Comparison of ENCODE assay signal across 9 cellular contexts in genomic region chr22:40857309-40857851, GRCh38. TPM values are rescaled to one million over a fixed set of nuclear protein-coding genes. Genes with fewer than 3 reads are reported as not detected.
DNase-seq lines count a peak whose midpoint lies in the region; ATAC-seq, FAIRE-seq and TF ChIP-seq lines count a peak whose summit lies in the region.
"Had no signal": no experiment of that assay in that cellular context is flagged by ENCODE, and none has a peak within 500 bp of the region (broad histone marks: within the 10 kb centered on the region; RNA-seq: fewer than 3 reads in every experiment).

No MANE protein-coding gene starts in this region.

- no peak for TF ChIP-seq CTCF in cardiac fibroblast (IDR thresholded peaks at IDR 0.05; ENCODE audit: low read depth, low read length)
- TF ChIP-seq CTCF in mucosa of descending colon (IDR thresholded peaks at IDR 0.05): no peak

- peak overlapping the region; percentile 97 for H3K27ac ChIP-seq in ACC112 (ENCODE audit: low read depth, low read length)
- H3K27ac ChIP-seq in HUES48 (ENCODE audit: low read depth, low read length): peak overlapping the region; percentile 97

- 0 out of 2 replicates have a peak, but pooled peaks cover 2% of the 10 kb centered on the region for H3K36me3 ChIP-seq in ACC112 (ENCODE audit: insufficient read depth, low read length)
- H3K36me3 ChIP-seq in HUES48 (ENCODE audit: control insufficient read depth, insufficient read depth, low read length): peaks cover 34% of the 10 kb centered on the region
- no peaks in the 10 kb centered on the region for H3K36me3 ChIP-seq in mucosa of descending colon (ENCODE audit: low read depth)

- H3K4me3 ChIP-seq in ACC112 (ENCODE audit: low read depth, low read length) (peak overlapping the region; percentile 90), HUES48 (ENCODE audit: low read depth, low read length) (peak overlapping the region; percentile 91), cardiac fibroblast (replicated peaks in 1 of 2; ENCODE audit: low read depth in 2 of 2, low read length in 2 of 2) (peak overlapping the region; percentile 96 to 97), mucosa of descending colon (peak overlapping the region; percentile 86)

- peaks cover 88% of the 10 kb centered on the region for H3K79me2 ChIP-seq in ACC112 (ENCODE audit: control insufficient read depth, insufficient read depth, low read length, unreplicated experiment)

- H3K9me3 ChIP-seq in HUES48 (ENCODE audit: control insufficient read depth, insufficient read depth, low read length): no peaks in the 10 kb centered on the region
- no peaks in the 10 kb centered on the region for H3K9me3 ChIP-seq in mucosa of descending colon

- ATAC-seq in mucosa of descending colon: no peak

- DNase-seq in cardiac fibroblast (ENCODE audit: low read depth in 2 of 2) (peak; percentile 19 to 20), mucosa of descending colon (no peak), NCI-H748 (lab: John Stamatoyannopoulos, UW; ENCODE audit: unreplicated experiment) (no peak), HTR-8/SVneo (ENCODE audit: insufficient read length, low spot score) (no peak), DMS79 treated with DMSO at 0.1 percent for 48 hours (lab: John Stamatoyannopoulos, UW) (no peak)
- no peak for DNase-seq in activated CD8-positive, alpha-beta memory T cell treated with anti-CD3 and anti-CD28 coated beads for 24 hours

- intact Hi-C loops in mucosa of descending colon (cut with DNase I, micrococcal nuclease): no loop called here

- no peaks in the 10 kb centered on the region for H3K27me3 ChIP-seq in ACC112 (ENCODE audit: insufficient read depth, low read length)
- no peaks in the 10 kb centered on the region for H3K27me3 ChIP-seq in HUES48 (ENCODE audit: control insufficient read depth, insufficient read depth, low read length)

- peak overlapping the region; percentile 91 for H3K9ac ChIP-seq in HUES48 (ENCODE audit: low read depth, low read length)

- peaks cover 20% of the 10 kb centered on the region for H3K4me1 ChIP-seq in ACC112 (ENCODE audit: control insufficient read depth, insufficient read depth, low read length, unreplicated experiment)
- H3K4me1 ChIP-seq in HUES48 (ENCODE audit: control insufficient read depth, insufficient read depth, low read length): peaks cover 28% of the 10 kb centered on the region
- peaks cover 44% of the 10 kb centered on the region for H3K4me1 ChIP-seq in mucosa of descending colon (ENCODE audit: low read depth)

- FAIRE-seq in HTR-8/SVneo (lab: Jason Lieb, UNC): no peak
- FAIRE-seq: islet of Langerhans had no signal

- peak overlapping the region; percentile 65 for H2AFZ ChIP-seq in ACC112 (ENCODE audit: low read length, unreplicated experiment)

RNA-seq across cellular contexts. Expression of gene XPNPEP3, which starts 0.4 kb away (rescaled TPM):
- total RNA-seq in mucosa of descending colon: 10 to 100 TPM in 2 of 3 donors, 1 to 10 TPM in 1; 9.8 to 21.7 (median 14.6) TPM

RNA-seq across cellular contexts. Expression of gene ST13, which starts 0.9 kb away (rescaled TPM):
- 100 to 1,000 TPM; 151 to 278 (median 151) TPM for total RNA-seq in mucosa of descending colon

RNA-seq across cellular contexts. Expression of gene DNAJB7, which starts 4.5 kb away (rescaled TPM):
- total RNA-seq in mucosa of descending colon: under 1 TPM; 0.14 to 0.90 (median 0.25) TPM

RNA-seq across cellular contexts. Expression of gene SLC25A17, which starts 38.2 kb away (rescaled TPM):
- 10 to 100 TPM in 2 of 3 donors, 1 to 10 TPM in 1; 8.7 to 12.1 (median 11.9) TPM for total RNA-seq in mucosa of descending colon

Comparison
In these comparisons a context has a peak if more than half of its experiments do, and no peak if none do; other contexts are left out.
1. DNase-seq: peak in cardiac fibroblast (2 of 2); none in mucosa of descending colon (0 of 3), NCI-H748 (single experiment), HTR-8/SVneo (single experiment), activated CD8-positive, alpha-beta memory T cell treated with anti-CD3 and anti-CD28 coated beads for 24 hours (single experiment) and DMS79 treated with DMSO at 0.1 percent for 48 hours (single experiment).
2. Peak in every context shown above with its lines, with median percentiles within 50 percentile points of each other: H3K4me3 ChIP-seq.